In the genomic region with DNA sequence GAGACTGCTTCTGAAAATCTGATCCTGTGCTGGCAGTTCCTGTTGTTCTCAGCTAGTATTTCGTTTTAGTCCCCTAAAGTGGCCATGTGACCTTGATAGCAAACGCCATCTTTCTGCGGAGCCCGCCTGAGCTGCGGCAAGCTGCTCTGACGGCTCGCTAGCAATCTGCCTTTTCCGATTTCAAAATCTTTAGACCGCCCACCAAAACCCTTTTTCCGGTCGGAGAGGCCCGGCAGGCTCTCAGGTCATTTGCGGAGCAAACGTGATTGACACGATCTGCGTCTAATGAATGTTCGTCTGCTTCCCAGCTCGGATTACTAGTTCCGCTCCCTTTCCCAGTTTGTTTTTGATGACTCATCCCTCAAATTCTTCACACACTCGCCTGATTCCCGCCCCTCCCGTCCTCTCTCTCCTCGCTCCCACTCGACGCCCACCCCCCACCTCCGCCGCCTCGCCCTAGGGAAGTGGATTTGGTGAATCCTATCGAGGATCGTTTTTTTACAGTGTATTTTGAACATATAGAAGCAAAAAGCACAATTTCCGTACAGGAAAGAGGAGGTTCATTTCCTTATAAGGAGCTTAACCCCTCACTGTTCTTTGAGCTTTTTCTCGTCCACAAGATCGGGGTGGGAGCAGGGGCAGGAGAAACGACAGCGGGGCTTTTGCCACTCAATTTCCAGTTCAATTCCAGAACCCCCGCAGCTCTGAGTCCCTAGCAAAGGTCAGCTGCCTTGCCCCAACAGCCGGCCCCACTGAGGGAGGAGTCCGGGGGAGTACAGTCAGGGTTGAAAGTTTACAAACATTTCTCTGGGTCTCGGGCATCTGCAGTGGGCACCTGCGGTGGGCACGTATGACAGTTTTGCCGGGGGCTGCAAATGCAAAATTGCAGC, we compare ENCODE assay signal across 1 cellular context.
A peak's percentile ranks its signal among the peaks of the same experiment; 100 is the strongest.
TF ChIP-seq lines count a peak whose summit lies in the region.

No MANE protein-coding gene starts in this region.

TF ChIP-seq in K562, 482 proteins besides CTCF, POLR2A, EP300 and RAD21 (continued from another document and continues in another):
- TF ChIP-seq, protein P1, sequence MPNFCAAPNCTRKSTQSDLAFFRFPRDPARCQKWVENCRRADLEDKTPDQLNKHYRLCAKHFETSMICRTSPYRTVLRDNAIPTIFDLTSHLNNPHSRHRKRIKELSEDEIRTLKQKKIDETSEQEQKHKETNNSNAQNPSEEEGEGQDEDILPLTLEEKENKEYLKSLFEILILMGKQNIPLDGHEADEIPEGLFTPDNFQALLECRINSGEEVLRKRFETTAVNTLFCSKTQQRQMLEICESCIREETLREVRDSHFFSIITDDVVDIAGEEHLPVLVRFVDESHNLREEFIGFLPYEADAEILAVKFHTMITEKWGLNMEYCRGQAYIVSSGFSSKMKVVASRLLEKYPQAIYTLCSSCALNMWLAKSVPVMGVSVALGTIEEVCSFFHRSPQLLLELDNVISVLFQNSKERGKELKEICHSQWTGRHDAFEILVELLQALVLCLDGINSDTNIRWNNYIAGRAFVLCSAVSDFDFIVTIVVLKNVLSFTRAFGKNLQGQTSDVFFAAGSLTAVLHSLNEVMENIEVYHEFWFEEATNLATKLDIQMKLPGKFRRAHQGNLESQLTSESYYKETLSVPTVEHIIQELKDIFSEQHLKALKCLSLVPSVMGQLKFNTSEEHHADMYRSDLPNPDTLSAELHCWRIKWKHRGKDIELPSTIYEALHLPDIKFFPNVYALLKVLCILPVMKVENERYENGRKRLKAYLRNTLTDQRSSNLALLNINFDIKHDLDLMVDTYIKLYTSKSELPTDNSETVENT (CRISPR knock-in tag; IDR thresholded peaks at IDR 0.05) = no peak
- TF ChIP-seq RAD51 (IDR thresholded peaks at IDR 0.05; ENCODE audit: borderline replicate concordance, low read depth) = peak; percentile 78
- peak; percentile 30; the same call in 1 of the 2 replicates for TF ChIP-seq SOX6 (IDR thresholded peaks at IDR 0.05)
- no peak for TF ChIP-seq CTBP1 (IDR thresholded peaks at IDR 0.05; ENCODE audit: borderline replicate concordance)
- TF ChIP-seq ZNF175 (CRISPR knock-in tag; IDR thresholded peaks at IDR 0.05; ENCODE audit: low read depth) = peak; percentile 80; the same call in 1 of the 2 replicates
- no peak for TF ChIP-seq ZNF512 (tag; IDR thresholded peaks at IDR 0.05)
- no peak for TF ChIP-seq SMC3 (conservative IDR thresholded peaks at IDR 0.05; ENCODE audit: insufficient read depth, low read depth, low read length)
- no peak for TF ChIP-seq ZNF124 (CRISPR knock-in tag; IDR thresholded peaks at IDR 0.05)
- no peak for TF ChIP-seq KAT7 (CRISPR knock-in tag; IDR thresholded peaks at IDR 0.05; ENCODE audit: borderline replicate concordance)
- TF ChIP-seq POLR2B (IDR thresholded peaks at IDR 0.05; ENCODE audit: low read depth, partially characterized antibody) = peak; percentile 81
- TF ChIP-seq FOXK1 (CRISPR knock-in tag; IDR thresholded peaks at IDR 0.05; ENCODE audit: borderline replicate concordance) = no peak
- no peak for TF ChIP-seq PRMT5 (CRISPR knock-in tag; IDR thresholded peaks at IDR 0.05)
- no peak for TF ChIP-seq FOXA1 (IDR thresholded peaks at IDR 0.05; ENCODE audit: borderline replicate concordance)
- no peak for TF ChIP-seq GABPB2 (CRISPR knock-in tag; conservative IDR thresholded peaks at IDR 0.05)
- no peak for TF ChIP-seq CREB5 (CRISPR knock-in tag; IDR thresholded peaks at IDR 0.05)
- TF ChIP-seq ZNF431 (CRISPR knock-in tag; IDR thresholded peaks at IDR 0.05) = no peak
- no peak for TF ChIP-seq SMARCC2 (IDR thresholded peaks at IDR 0.05; ENCODE audit: low read depth)
- TF ChIP-seq, protein P2, sequence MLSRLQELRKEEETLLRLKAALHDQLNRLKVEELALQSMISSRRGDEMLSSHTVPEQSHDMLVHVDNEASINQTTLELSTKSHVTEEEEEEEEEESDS (CRISPR knock-in tag; IDR thresholded peaks at IDR 0.05) = no peak
- TF ChIP-seq TBP (optimal IDR thresholded peaks at IDR 0.05; ENCODE audit: low read depth, low read length) = peak; percentile 87
- peak; percentile 86 for TF ChIP-seq USF1 (CRISPR knock-in tag; IDR thresholded peaks at IDR 0.05)
- no peak for TF ChIP-seq ZNF133 (CRISPR knock-in tag; IDR thresholded peaks at IDR 0.05)
- TF ChIP-seq HNRNPH1 (optimal IDR thresholded peaks at IDR 0.05; ENCODE audit: low read depth, low read length) = no peak
- TF ChIP-seq ZNF639 (CRISPR knock-in tag; conservative IDR thresholded peaks at IDR 0.05 in 1 of 2, IDR thresholded peaks at IDR 0.05 in 1 of 2) = 0 out of 4 replicates have a peak, but pooled peaks of 1 of the 2 experiments have one; percentile 52
- TF ChIP-seq C11orf30 (IDR thresholded peaks at IDR 0.05; ENCODE audit: low read depth) = peak; percentile 98
- TF ChIP-seq TCF7L2 (IDR thresholded peaks at IDR 0.05; ENCODE audit: low read depth, low read length) = no peak
- no peak for TF ChIP-seq ETV6 (IDR thresholded peaks at IDR 0.05; ENCODE audit: borderline replicate concordance in 1 of 2, low read depth in 2 of 2, low read length in 1 of 2)
- TF ChIP-seq ETV6 (CRISPR knock-in tag; IDR thresholded peaks at IDR 0.05; ENCODE audit: borderline replicate concordance) = no peak
- no peak for TF ChIP-seq STAT5A (IDR thresholded peaks at IDR 0.05; ENCODE audit: borderline replicate concordance, low read length)
- TF ChIP-seq ZBTB11 (CRISPR knock-in tag; IDR thresholded peaks at IDR 0.05) = no peak
- TF ChIP-seq NRF1 (conservative IDR thresholded peaks at IDR 0.05 in 1 of 2, IDR thresholded peaks at IDR 0.05 in 1 of 2) = no peak; a peak in 1 of 4 replicates
- TF ChIP-seq, protein P3, sequence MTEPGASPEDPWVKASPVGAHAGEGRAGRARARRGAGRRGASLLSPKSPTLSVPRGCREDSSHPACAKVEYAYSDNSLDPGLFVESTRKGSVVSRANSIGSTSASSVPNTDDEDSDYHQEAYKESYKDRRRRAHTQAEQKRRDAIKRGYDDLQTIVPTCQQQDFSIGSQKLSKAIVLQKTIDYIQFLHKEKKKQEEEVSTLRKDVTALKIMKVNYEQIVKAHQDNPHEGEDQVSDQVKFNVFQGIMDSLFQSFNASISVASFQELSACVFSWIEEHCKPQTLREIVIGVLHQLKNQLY (CRISPR knock-in tag; conservative IDR thresholded peaks at IDR 0.05) = no peak
- no peak for TF ChIP-seq PTRF (tag; IDR thresholded peaks at IDR 0.05)
- no peak for TF ChIP-seq IFI16 (CRISPR knock-in tag; IDR thresholded peaks at IDR 0.05)
- TF ChIP-seq ZNF318 (IDR thresholded peaks at IDR 0.05; ENCODE audit: borderline replicate concordance in 1 of 2, low read depth in 1 of 2) = no peak
- no peak for TF ChIP-seq ZC3H4 (CRISPR knock-in tag; IDR thresholded peaks at IDR 0.05; ENCODE audit: borderline replicate concordance)
